ENCODE assay signal across 9 cellular contexts in genomic region chr10:102721954-102722353, GRCh38.
"Had no signal": no experiment of that assay in that cellular context is flagged by ENCODE, and none has a peak within 500 bp of the region (broad histone marks: within the 10 kb centered on the region; RNA-seq: fewer than 3 reads in every experiment).

No MANE protein-coding gene starts in this region.

- ATAC-seq: left cardiac atrium, natural killer cell, SK-N-SH treated with all-trans-retinoic acid at 6 μM for 48 hours had no signal

- H3K27ac Mint-ChIP-seq: activated naive CD8-positive, alpha-beta T cell treated with anti-CD3 and anti-CD28 coated beads, Interleukin-2, amount 10 ng/mL, durations not matched to agents 7 days and 5 days; immature natural killer cell; natural killer cell; stimulated activated naive CD8-positive, alpha-beta T cell treated with anti-CD3 and anti-CD28 coated beads, Interleukin-15, Interleukin-2, amounts not matched to agents 100 ng/mL and 50 ng/mL, for 24 hours had no signal

- H3K27me3 Mint-ChIP-seq: activated naive CD8-positive, alpha-beta T cell treated with anti-CD3 and anti-CD28 coated beads, Interleukin-2, amount 10 ng/mL, durations not matched to agents 7 days and 5 days; stimulated activated naive CD8-positive, alpha-beta T cell treated with anti-CD3 and anti-CD28 coated beads, Interleukin-15, Interleukin-2, amounts not matched to agents 100 ng/mL and 50 ng/mL, for 24 hours had no signal

- H3K4me1 Mint-ChIP-seq: immature natural killer cell had no signal

- H3K4me3 ChIP-seq: testis had no signal

- H3K27me3 ChIP-seq: testis had no signal

- H3K9me3 ChIP-seq: testis had no signal

- H3K27ac ChIP-seq: testis had no signal

- H3K9me3 Mint-ChIP-seq: activated naive CD8-positive, alpha-beta T cell treated with anti-CD3 and anti-CD28 coated beads, Interleukin-2, amount 10 ng/mL, durations not matched to agents 7 days and 5 days; immature natural killer cell; natural killer cell had no signal

- DNase-seq: activated naive CD8-positive, alpha-beta T cell treated with anti-CD3 and anti-CD28 coated beads, Interleukin-2, amount 10 ng/mL, durations not matched to agents 7 days and 5 days; aorta; immature natural killer cell; left cardiac atrium; natural killer cell; stimulated activated CD4-positive, alpha-beta T cell treated with anti-CD3 and anti-CD28 coated beads, Interleukin-2, amount 100 ng/mL, for 48 hours; testis had no signal

- H3K4me3 Mint-ChIP-seq: activated naive CD8-positive, alpha-beta T cell treated with anti-CD3 and anti-CD28 coated beads, Interleukin-2, amount 10 ng/mL, durations not matched to agents 7 days and 5 days; immature natural killer cell; natural killer cell; stimulated activated naive CD8-positive, alpha-beta T cell treated with anti-CD3 and anti-CD28 coated beads, Interleukin-15, Interleukin-2, amounts not matched to agents 100 ng/mL and 50 ng/mL, for 24 hours had no signal

- H3K36me3 Mint-ChIP-seq: natural killer cell had no signal
